In the genomic region with DNA sequence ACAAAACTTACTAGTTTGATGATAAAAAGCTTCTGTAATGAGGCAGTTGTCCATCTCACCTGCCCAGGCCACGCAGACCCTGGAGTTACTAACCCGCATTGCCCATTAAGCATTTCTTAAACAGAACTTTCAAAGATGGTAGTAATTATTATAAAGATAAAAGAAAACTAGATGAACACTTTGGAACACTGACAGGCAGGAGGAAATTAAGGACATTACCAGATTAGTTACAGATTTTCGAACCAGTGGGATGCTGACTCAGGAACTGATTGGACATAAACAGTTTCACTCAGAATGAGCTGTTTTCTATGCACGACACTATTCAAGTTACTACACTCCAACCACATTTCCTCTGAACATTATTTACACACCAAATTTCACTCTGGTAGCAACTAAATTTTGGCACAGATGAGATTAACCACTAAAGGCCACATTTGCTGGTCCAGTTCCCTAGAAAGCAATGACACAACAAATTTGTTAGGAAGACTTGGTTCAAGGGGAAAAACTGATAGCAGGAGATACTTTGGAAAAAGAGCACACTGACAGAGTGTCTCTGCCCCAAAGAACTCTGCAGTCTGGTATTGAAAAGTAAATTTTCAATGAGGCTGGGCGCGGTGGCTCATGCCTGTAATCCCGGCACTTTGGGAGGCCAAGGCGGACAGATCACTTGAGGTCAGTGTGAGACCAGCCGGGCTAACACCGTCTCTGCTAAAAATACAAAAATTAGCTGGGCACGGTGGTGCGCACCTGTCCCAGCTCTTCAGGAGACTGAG, we compare ENCODE assay signal across 1 cellular context.
A peak's percentile ranks its signal among the peaks of the same experiment; 100 is the strongest.
TF ChIP-seq lines count a peak whose summit lies in the region.

No MANE protein-coding gene starts in this region.

TF ChIP-seq in HepG2, 621 proteins besides CTCF, POLR2A, EP300 and RAD21 (continued from another document):
- TF ChIP-seq, protein P1, sequence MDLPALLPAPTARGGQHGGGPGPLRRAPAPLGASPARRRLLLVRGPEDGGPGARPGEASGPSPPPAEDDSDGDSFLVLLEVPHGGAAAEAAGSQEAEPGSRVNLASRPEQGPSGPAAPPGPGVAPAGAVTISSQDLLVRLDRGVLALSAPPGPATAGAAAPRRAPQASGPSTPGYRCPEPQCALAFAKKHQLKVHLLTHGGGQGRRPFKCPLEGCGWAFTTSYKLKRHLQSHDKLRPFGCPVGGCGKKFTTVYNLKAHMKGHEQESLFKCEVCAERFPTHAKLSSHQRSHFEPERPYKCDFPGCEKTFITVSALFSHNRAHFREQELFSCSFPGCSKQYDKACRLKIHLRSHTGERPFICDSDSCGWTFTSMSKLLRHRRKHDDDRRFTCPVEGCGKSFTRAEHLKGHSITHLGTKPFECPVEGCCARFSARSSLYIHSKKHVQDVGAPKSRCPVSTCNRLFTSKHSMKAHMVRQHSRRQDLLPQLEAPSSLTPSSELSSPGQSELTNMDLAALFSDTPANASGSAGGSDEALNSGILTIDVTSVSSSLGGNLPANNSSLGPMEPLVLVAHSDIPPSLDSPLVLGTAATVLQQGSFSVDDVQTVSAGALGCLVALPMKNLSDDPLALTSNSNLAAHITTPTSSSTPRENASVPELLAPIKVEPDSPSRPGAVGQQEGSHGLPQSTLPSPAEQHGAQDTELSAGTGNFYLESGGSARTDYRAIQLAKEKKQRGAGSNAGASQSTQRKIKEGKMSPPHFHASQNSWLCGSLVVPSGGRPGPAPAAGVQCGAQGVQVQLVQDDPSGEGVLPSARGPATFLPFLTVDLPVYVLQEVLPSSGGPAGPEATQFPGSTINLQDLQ (CRISPR knock-in tag; IDR thresholded peaks at IDR 0.05), result no peak
- TF ChIP-seq TCF7L2 (IDR thresholded peaks at IDR 0.05; ENCODE audit: low read depth, low read length), result no peak
- no peak for TF ChIP-seq FOXK2 (IDR thresholded peaks at IDR 0.05)
- TF ChIP-seq SMAD1 (CRISPR knock-in tag; IDR thresholded peaks at IDR 0.05; ENCODE audit: borderline replicate concordance, low read depth), result no peak
- peak; percentile 13; the same call in 1 of the 2 replicates for TF ChIP-seq YEATS4 (CRISPR knock-in tag; IDR thresholded peaks at IDR 0.05; ENCODE audit: borderline replicate concordance)
- no peak for TF ChIP-seq ZNF143 (CRISPR knock-in tag; IDR thresholded peaks at IDR 0.05)
- TF ChIP-seq SOX5 (CRISPR knock-in tag; IDR thresholded peaks at IDR 0.05; ENCODE audit: borderline replicate concordance), result no peak
- TF ChIP-seq ZNF230 (CRISPR knock-in tag; IDR thresholded peaks at IDR 0.05), result no peak
- 0 out of 2 replicates have a peak, but pooled peaks have one; percentile 20 for TF ChIP-seq ISX (CRISPR knock-in tag; conservative IDR thresholded peaks at IDR 0.05)
- TF ChIP-seq ZNF253 (CRISPR knock-in tag; IDR thresholded peaks at IDR 0.05; ENCODE audit: borderline replicate concordance), result no peak
- TF ChIP-seq, protein P2, sequence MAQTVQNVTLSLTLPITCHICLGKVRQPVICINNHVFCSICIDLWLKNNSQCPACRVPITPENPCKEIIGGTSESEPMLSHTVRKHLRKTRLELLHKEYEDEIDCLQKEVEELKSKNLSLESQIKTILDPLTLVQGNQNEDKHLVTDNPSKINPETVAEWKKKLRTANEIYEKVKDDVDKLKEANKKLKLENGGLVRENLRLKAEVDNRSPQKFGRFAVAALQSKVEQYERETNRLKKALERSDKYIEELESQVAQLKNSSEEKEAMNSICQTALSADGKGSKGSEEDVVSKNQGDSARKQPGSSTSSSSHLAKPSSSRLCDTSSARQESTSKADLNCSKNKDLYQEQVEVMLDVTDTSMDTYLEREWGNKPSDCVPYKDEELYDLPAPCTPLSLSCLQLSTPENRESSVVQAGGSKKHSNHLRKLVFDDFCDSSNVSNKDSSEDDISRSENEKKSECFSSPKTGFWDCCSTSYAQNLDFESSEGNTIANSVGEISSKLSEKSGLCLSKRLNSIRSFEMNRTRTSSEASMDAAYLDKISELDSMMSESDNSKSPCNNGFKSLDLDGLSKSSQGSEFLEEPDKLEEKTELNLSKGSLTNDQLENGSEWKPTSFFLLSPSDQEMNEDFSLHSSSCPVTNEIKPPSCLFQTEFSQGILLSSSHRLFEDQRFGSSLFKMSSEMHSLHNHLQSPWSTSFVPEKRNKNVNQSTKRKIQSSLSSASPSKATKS (CRISPR knock-in tag; IDR thresholded peaks at IDR 0.05), result no peak
- TF ChIP-seq, protein P3, sequence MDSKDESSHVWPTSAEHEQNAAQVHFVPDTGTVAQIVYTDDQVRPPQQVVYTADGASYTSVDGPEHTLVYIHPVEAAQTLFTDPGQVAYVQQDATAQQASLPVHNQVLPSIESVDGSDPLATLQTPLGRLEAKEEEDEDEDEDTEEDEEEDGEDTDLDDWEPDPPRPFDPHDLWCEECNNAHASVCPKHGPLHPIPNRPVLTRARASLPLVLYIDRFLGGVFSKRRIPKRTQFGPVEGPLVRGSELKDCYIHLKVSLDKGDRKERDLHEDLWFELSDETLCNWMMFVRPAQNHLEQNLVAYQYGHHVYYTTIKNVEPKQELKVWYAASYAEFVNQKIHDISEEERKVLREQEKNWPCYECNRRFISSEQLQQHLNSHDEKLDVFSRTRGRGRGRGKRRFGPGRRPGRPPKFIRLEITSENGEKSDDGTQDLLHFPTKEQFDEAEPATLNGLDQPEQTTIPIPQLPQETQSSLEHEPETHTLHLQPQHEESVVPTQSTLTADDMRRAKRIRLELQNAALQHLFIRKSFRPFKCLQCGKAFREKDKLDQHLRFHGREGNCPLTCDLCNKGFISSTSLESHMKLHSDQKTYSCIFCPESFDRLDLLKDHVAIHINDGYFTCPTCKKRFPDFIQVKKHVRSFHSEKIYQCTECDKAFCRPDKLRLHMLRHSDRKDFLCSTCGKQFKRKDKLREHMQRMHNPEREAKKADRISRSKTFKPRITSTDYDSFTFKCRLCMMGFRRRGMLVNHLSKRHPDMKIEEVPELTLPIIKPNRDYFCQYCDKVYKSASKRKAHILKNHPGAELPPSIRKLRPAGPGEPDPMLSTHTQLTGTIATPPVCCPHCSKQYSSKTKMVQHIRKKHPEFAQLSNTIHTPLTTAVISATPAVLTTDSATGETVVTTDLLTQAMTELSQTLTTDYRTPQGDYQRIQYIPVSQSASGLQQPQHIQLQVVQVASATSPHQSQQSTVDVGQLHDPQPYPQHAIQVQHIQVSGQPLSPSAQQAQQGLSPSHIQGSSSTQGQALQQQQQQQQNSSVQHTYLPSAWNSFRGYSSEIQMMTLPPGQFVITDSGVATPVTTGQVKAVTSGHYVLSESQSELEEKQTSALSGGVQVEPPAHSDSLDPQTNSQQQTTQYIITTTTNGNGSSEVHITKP (CRISPR knock-in tag; IDR thresholded peaks at IDR 0.05; ENCODE audit: low read depth), result 0 out of 2 replicates have a peak, but pooled peaks have one; percentile 34
- no peak; the same call in 1 of the 2 replicates for TF ChIP-seq HOXA5 (CRISPR knock-in tag; IDR thresholded peaks at IDR 0.05)
- TF ChIP-seq, protein P4, sequence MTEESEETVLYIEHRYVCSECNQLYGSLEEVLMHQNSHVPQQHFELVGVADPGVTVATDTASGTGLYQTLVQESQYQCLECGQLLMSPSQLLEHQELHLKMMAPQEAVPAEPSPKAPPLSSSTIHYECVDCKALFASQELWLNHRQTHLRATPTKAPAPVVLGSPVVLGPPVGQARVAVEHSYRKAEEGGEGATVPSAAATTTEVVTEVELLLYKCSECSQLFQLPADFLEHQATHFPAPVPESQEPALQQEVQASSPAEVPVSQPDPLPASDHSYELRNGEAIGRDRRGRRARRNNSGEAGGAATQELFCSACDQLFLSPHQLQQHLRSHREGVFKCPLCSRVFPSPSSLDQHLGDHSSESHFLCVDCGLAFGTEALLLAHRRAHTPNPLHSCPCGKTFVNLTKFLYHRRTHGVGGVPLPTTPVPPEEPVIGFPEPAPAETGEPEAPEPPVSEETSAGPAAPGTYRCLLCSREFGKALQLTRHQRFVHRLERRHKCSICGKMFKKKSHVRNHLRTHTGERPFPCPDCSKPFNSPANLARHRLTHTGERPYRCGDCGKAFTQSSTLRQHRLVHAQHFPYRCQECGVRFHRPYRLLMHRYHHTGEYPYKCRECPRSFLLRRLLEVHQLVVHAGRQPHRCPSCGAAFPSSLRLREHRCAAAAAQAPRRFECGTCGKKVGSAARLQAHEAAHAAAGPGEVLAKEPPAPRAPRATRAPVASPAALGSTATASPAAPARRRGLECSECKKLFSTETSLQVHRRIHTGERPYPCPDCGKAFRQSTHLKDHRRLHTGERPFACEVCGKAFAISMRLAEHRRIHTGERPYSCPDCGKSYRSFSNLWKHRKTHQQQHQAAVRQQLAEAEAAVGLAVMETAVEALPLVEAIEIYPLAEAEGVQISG (CRISPR knock-in tag; IDR thresholded peaks at IDR 0.05), result no peak
- no peak for TF ChIP-seq NR2F2 (IDR thresholded peaks at IDR 0.05; ENCODE audit: borderline replicate concordance, low read depth)
- TF ChIP-seq MTF1 (CRISPR knock-in tag; IDR thresholded peaks at IDR 0.05), result no peak
- 0 out of 2 replicates have a peak, but pooled peaks have one; percentile 36 for TF ChIP-seq TMF1 (CRISPR knock-in tag; IDR thresholded peaks at IDR 0.05; ENCODE audit: low read depth)
- TF ChIP-seq, protein P5, sequence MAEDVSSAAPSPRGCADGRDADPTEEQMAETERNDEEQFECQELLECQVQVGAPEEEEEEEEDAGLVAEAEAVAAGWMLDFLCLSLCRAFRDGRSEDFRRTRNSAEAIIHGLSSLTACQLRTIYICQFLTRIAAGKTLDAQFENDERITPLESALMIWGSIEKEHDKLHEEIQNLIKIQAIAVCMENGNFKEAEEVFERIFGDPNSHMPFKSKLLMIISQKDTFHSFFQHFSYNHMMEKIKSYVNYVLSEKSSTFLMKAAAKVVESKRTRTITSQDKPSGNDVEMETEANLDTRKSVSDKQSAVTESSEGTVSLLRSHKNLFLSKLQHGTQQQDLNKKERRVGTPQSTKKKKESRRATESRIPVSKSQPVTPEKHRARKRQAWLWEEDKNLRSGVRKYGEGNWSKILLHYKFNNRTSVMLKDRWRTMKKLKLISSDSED (CRISPR knock-in tag; IDR thresholded peaks at IDR 0.05), result no peak
- no peak for TF ChIP-seq MTA3 (CRISPR knock-in tag; IDR thresholded peaks at IDR 0.05)
- no peak for TF ChIP-seq ZNF564 (CRISPR knock-in tag; IDR thresholded peaks at IDR 0.05)
- no peak for TF ChIP-seq SCMH1 (CRISPR knock-in tag; IDR thresholded peaks at IDR 0.05; ENCODE audit: borderline replicate concordance)
- TF ChIP-seq ZNF672 (CRISPR knock-in tag; IDR thresholded peaks at IDR 0.05), result no peak
- TF ChIP-seq GABPA (IDR thresholded peaks at IDR 0.05; ENCODE audit: low read depth, low read length), result no peak
- TF ChIP-seq GABPA (CRISPR knock-in tag; IDR thresholded peaks at IDR 0.05; ENCODE audit: low read depth), result no peak
- TF ChIP-seq KLF6 (CRISPR knock-in tag; IDR thresholded peaks at IDR 0.05), result 0 out of 2 replicates have a peak, but pooled peaks have one; percentile 5
- no peak for TF ChIP-seq NFATC3 (CRISPR knock-in tag; IDR thresholded peaks at IDR 0.05)
- no peak for TF ChIP-seq MLLT10 (CRISPR knock-in tag; IDR thresholded peaks at IDR 0.05)
- TF ChIP-seq ARNT2 (CRISPR knock-in tag; IDR thresholded peaks at IDR 0.05; ENCODE audit: low read depth), result peak; percentile 70; the same call in 1 of the 2 replicates
- no peak for TF ChIP-seq SYNCRIP (IDR thresholded peaks at IDR 0.05; ENCODE audit: insufficient read depth, low read depth, low read length)
- TF ChIP-seq, protein P6, sequence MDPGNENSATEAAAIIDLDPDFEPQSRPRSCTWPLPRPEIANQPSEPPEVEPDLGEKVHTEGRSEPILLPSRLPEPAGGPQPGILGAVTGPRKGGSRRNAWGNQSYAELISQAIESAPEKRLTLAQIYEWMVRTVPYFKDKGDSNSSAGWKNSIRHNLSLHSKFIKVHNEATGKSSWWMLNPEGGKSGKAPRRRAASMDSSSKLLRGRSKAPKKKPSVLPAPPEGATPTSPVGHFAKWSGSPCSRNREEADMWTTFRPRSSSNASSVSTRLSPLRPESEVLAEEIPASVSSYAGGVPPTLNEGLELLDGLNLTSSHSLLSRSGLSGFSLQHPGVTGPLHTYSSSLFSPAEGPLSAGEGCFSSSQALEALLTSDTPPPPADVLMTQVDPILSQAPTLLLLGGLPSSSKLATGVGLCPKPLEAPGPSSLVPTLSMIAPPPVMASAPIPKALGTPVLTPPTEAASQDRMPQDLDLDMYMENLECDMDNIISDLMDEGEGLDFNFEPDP (CRISPR knock-in tag; conservative IDR thresholded peaks at IDR 0.05), result no peak
- 0 out of 2 replicates have a peak, but pooled peaks have one; percentile 54 for TF ChIP-seq ZBTB20 (CRISPR knock-in tag; IDR thresholded peaks at IDR 0.05; ENCODE audit: borderline replicate concordance, low read depth)
- TF ChIP-seq, protein P7, sequence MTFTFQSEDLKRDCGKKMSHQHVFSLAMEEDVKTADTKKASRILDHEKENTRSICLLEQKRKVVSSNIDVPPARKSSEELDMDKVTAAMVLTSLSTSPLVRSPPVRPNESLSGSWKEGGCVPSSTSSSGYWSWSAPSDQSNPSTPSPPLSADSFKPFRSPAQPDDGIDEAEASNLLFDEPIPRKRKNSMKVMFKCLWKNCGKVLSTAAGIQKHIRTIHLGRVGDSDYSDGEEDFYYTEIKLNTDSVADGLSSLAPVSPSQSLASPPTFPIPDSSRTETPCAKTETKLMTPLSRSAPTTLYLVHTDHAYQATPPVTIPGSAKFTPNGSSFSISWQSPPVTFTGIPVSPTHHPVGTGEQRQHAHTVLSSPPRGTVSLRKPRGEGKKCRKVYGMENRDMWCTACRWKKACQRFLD (CRISPR knock-in tag; IDR thresholded peaks at IDR 0.05; ENCODE audit: borderline replicate concordance), result no peak
- TF ChIP-seq CENPT (CRISPR knock-in tag; IDR thresholded peaks at IDR 0.05; ENCODE audit: low read depth), result no peak
- no peak for TF ChIP-seq HHEX (CRISPR knock-in tag; IDR thresholded peaks at IDR 0.05)
- no peak for TF ChIP-seq RFX3 (CRISPR knock-in tag; IDR thresholded peaks at IDR 0.05)
- no peak for TF ChIP-seq ZFY (CRISPR knock-in tag; IDR thresholded peaks at IDR 0.05)
- TF ChIP-seq, protein P8, sequence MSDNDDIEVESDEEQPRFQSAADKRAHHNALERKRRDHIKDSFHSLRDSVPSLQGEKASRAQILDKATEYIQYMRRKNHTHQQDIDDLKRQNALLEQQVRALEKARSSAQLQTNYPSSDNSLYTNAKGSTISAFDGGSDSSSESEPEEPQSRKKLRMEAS (IDR thresholded peaks at IDR 0.05), result no peak
- TF ChIP-seq ELF1 (CRISPR knock-in tag; IDR thresholded peaks at IDR 0.05), result no peak
- peak; percentile 77 for TF ChIP-seq KDM2A (CRISPR knock-in tag; IDR thresholded peaks at IDR 0.05; ENCODE audit: borderline replicate concordance, low read depth)
- TF ChIP-seq MAFK (conservative IDR thresholded peaks at IDR 0.05 in 1 of 2, IDR thresholded peaks at IDR 0.05 in 1 of 2; ENCODE audit: low read length in 2 of 2), result peak; percentile 81
- TF ChIP-seq, protein P9, sequence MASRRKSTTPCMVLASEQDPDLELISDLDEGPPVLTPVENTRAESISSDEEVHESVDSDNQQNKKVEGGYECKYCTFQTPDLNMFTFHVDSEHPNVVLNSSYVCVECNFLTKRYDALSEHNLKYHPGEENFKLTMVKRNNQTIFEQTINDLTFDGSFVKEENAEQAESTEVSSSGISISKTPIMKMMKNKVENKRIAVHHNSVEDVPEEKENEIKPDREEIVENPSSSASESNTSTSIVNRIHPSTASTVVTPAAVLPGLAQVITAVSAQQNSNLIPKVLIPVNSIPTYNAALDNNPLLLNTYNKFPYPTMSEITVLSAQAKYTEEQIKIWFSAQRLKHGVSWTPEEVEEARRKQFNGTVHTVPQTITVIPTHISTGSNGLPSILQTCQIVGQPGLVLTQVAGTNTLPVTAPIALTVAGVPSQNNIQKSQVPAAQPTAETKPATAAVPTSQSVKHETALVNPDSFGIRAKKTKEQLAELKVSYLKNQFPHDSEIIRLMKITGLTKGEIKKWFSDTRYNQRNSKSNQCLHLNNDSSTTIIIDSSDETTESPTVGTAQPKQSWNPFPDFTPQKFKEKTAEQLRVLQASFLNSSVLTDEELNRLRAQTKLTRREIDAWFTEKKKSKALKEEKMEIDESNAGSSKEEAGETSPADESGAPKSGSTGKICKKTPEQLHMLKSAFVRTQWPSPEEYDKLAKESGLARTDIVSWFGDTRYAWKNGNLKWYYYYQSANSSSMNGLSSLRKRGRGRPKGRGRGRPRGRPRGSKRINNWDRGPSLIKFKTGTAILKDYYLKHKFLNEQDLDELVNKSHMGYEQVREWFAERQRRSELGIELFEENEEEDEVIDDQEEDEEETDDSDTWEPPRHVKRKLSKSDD (CRISPR knock-in tag; IDR thresholded peaks at IDR 0.05; ENCODE audit: low read depth), result no peak
